Comparison of ENCODE assay signal across 1 cellular context in genomic region chr1:247417786-247418185, GRCh38.
A peak's percentile ranks its signal among the peaks of the same experiment; 100 is the strongest.
TF ChIP-seq lines count a peak whose summit lies in the region.

No MANE protein-coding gene starts in this region.

TF ChIP-seq in GM12878, 131 proteins besides CTCF, POLR2A, EP300 and RAD21:
- TF ChIP-seq FOXM1 (IDR thresholded peaks at IDR 0.05; ENCODE audit: low read depth, low read length) (no peak), IKZF1 (conservative IDR thresholded peaks at IDR 0.05) (0 out of 2 replicates have a peak, but pooled peaks have one; percentile 30), SUZ12 (IDR thresholded peaks at IDR 0.05; ENCODE audit: unreplicated experiment) (no peak), IKZF2 (IDR thresholded peaks at IDR 0.05) (peak; percentile 26 to 33; a peak in 1 of 4 replicates), SPI1 (IDR thresholded peaks at IDR 0.05; ENCODE audit: borderline replicate concordance, insufficient read depth, low read depth, low read length) (peak; percentile 20; the same call in 1 of the 2 replicates)
- TF ChIP-seq, protein P1, sequence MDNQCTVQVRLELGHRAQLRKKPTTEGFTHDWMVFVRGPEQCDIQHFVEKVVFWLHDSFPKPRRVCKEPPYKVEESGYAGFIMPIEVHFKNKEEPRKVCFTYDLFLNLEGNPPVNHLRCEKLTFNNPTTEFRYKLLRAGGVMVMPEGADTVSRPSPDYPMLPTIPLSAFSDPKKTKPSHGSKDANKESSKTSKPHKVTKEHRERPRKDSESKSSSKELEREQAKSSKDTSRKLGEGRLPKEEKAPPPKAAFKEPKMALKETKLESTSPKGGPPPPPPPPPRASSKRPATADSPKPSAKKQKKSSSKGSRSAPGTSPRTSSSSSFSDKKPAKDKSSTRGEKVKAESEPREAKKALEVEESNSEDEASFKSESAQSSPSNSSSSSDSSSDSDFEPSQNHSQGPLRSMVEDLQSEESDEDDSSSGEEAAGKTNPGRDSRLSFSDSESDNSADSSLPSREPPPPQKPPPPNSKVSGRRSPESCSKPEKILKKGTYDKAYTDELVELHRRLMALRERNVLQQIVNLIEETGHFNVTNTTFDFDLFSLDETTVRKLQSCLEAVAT (IDR thresholded peaks at IDR 0.05): 0 out of 2 replicates have a peak, but pooled peaks have one; percentile 54
